Comparison of ENCODE assay signal across 9 cellular contexts in genomic region chr20:4809707-4810106, GRCh38. TPM values are rescaled to one million over a fixed set of nuclear protein-coding genes. Genes with fewer than 3 reads are reported as not detected.
DNase-seq lines count a peak whose midpoint lies in the region; ATAC-seq and TF ChIP-seq lines count a peak whose summit lies in the region.
"Had no signal": no experiment of that assay in that cellular context is flagged by ENCODE, and none has a peak within 500 bp of the region (broad histone marks: within the 10 kb centered on the region; RNA-seq: fewer than 3 reads in every experiment).

No MANE protein-coding gene starts in this region.

- no peak for TF ChIP-seq POLR2A in prostate gland (IDR thresholded peaks at IDR 0.05)

- WGBS in prostate gland: 55% methylated on average over 8 of the region's 8 CpGs

- H3K27me3 ChIP-seq in prostate gland (replicated peaks; ENCODE audit: insufficient read depth): no peaks in the 10 kb centered on the region

- peak overlapping the region; percentile 84 for H3K27ac Mint-ChIP-seq in activated CD4-positive, alpha-beta T cell treated with anti-CD3 and anti-CD28 coated beads, Interleukin-2, amount 10 ng/mL, durations not matched to agents 7 days and 5 days
- H3K27ac Mint-ChIP-seq in natural killer cell treated with Interleukin-12 subunit alpha and Interleukin-12 subunit beta and Interleukin-15 and Interleukin-18, amount 100 ng/mL, for 72 hours: peak overlapping the region; percentile 97 to 100

- intact Hi-C loops in left ventricle myocardium superior (cut with micrococcal nuclease) (no loop called here), prostate gland (cut with DNase I) (no loop called here)

- CTCF ChIA-PET in activated CD4-positive, alpha-beta T cell treated with anti-CD3 and anti-CD28 coated beads, Interleukin-2, amount 10 ng/mL, durations not matched to agents 7 days and 5 days (lab: Charles Lee): interaction anchor here (5.9 kb wide), 1 partner anchor 12 kb away, joined by 38 read pairs; no protein-coding TSS in a partner anchor

- peak overlapping the region; percentile 7 for H3K27ac ChIP-seq in KOPT-K1 (ENCODE audit: low read depth, low read length, poor library complexity, severe bottlenecking)
- H3K27ac ChIP-seq in prostate gland: no peak overlapping the region

- H3K27me3 Mint-ChIP-seq in activated CD4-positive, alpha-beta T cell treated with anti-CD3 and anti-CD28 coated beads, Interleukin-2, amount 10 ng/mL, durations not matched to agents 7 days and 5 days: no peaks in the 10 kb centered on the region
- no peaks in the 10 kb centered on the region for H3K27me3 Mint-ChIP-seq in natural killer cell treated with Interleukin-12 subunit alpha and Interleukin-12 subunit beta and Interleukin-15 and Interleukin-18, amount 100 ng/mL, for 72 hours

- POLR2A ChIA-PET in activated CD4-positive, alpha-beta T cell treated with anti-CD3 and anti-CD28 coated beads, Interleukin-2, amount 10 ng/mL, durations not matched to agents 7 days and 5 days (lab: Charles Lee): no interaction called here

- peaks cover 76% of the 10 kb centered on the region for H3K4me1 Mint-ChIP-seq in activated CD4-positive, alpha-beta T cell treated with anti-CD3 and anti-CD28 coated beads, Interleukin-2, amount 10 ng/mL, durations not matched to agents 7 days and 5 days
- peaks cover 29 to 42% of the 10 kb centered on the region in 2 donors for H3K4me1 Mint-ChIP-seq in natural killer cell treated with Interleukin-12 subunit alpha and Interleukin-12 subunit beta and Interleukin-15 and Interleukin-18, amount 100 ng/mL, for 72 hours (ENCODE audit: low read depth in 2 of 2)

- peak; percentile 41 for DNase-seq in GM12865 (ENCODE audit: low read depth)
- no peak for DNase-seq in activated CD4-positive, alpha-beta T cell treated with anti-CD3 and anti-CD28 coated beads, Interleukin-2, amount 10 ng/mL, durations not matched to agents 7 days and 5 days
- DNase-seq in natural killer cell treated with Interleukin-12 subunit alpha and Interleukin-12 subunit beta and Interleukin-15 and Interleukin-18, amount 100 ng/mL, for 72 hours (ENCODE audit: low spot score): no peak
- DNase-seq in left ventricle myocardium superior: no peak
- DNase-seq in prostate gland (ENCODE audit: low spot score): no peak
- DNase-seq in MV-4-11 (lab: John Stamatoyannopoulos, UW): no peak
- DNase-seq: amniotic stem cell, NCI-H526 treated with DMSO at 0.1 percent for 48 hours had no signal

- TF ChIP-seq CTCF in GM12865 (IDR thresholded peaks at IDR 0.05; ENCODE audit: insufficient read depth, low read depth, low read length, missing control alignments) (no peak), prostate gland (IDR thresholded peaks at IDR 0.05) (no peak)

- H3K9me3 ChIP-seq in KOPT-K1 (ENCODE audit: insufficient read depth, low read length, poor library complexity, severe bottlenecking) (no peaks in the 10 kb centered on the region), prostate gland (no peaks in the 10 kb centered on the region)

- peaks cover 75% of the 10 kb centered on the region for H3K36me3 Mint-ChIP-seq in activated CD4-positive, alpha-beta T cell treated with anti-CD3 and anti-CD28 coated beads, Interleukin-2, amount 10 ng/mL, durations not matched to agents 7 days and 5 days (ENCODE audit: low read depth)
- H3K36me3 Mint-ChIP-seq in natural killer cell treated with Interleukin-12 subunit alpha and Interleukin-12 subunit beta and Interleukin-15 and Interleukin-18, amount 100 ng/mL, for 72 hours: no peaks in the 10 kb centered on the region

- no peak overlapping the region for H3K4me3 Mint-ChIP-seq in activated CD4-positive, alpha-beta T cell treated with anti-CD3 and anti-CD28 coated beads, Interleukin-2, amount 10 ng/mL, durations not matched to agents 7 days and 5 days
- H3K4me3 Mint-ChIP-seq in natural killer cell treated with Interleukin-12 subunit alpha and Interleukin-12 subunit beta and Interleukin-15 and Interleukin-18, amount 100 ng/mL, for 72 hours: no peak overlapping the region

- ATAC-seq in natural killer cell treated with Interleukin-12 subunit alpha and Interleukin-12 subunit beta and Interleukin-15 and Interleukin-18, amount 100 ng/mL, for 72 hours: no peak
- ATAC-seq in left ventricle myocardium superior: no peak

- H3K4me1 ChIP-seq in prostate gland (replicated peaks): no peaks in the 10 kb centered on the region

- no peaks in the 10 kb centered on the region for H3K9me3 Mint-ChIP-seq in activated CD4-positive, alpha-beta T cell treated with anti-CD3 and anti-CD28 coated beads, Interleukin-2, amount 10 ng/mL, durations not matched to agents 7 days and 5 days
- no peaks in the 10 kb centered on the region for H3K9me3 Mint-ChIP-seq in natural killer cell treated with Interleukin-12 subunit alpha and Interleukin-12 subunit beta and Interleukin-15 and Interleukin-18, amount 100 ng/mL, for 72 hours

- H3K36me3 ChIP-seq in KOPT-K1 (ENCODE audit: insufficient read depth, low read length): peaks cover 3% of the 10 kb centered on the region
- H3K36me3 ChIP-seq in prostate gland: no peaks in the 10 kb centered on the region

- no peak overlapping the region for H3K4me3 ChIP-seq in GM12865 (ENCODE audit: low read depth, low read length)
- no peak overlapping the region for H3K4me3 ChIP-seq in prostate gland

RNA-seq across cellular contexts. Expression of gene RASSF2, which starts 13.7 kb away (rescaled TPM):
- 10 to 100 TPM; 61.6 to 70.5 TPM for total RNA-seq in activated CD4-positive, alpha-beta T cell treated with anti-CD3 and anti-CD28 coated beads, Interleukin-2, amount 10 ng/mL, durations not matched to agents 7 days and 5 days
- 10 to 100 TPM; 12.5 to 31.7 TPM for total RNA-seq in natural killer cell treated with Interleukin-12 subunit alpha and Interleukin-12 subunit beta and Interleukin-15 and Interleukin-18, amount 100 ng/mL, for 72 hours
- total RNA-seq in left ventricle myocardium superior (3.7 TPM), prostate gland (10 to 100 TPM in 1 of 2 donors, 1 to 10 TPM in 1; 5.0 to 86.6 TPM)
